7 cellular contexts compared by ENCODE assay signal in genomic region chr7:95476904-95477594, GRCh38.
DNase-seq lines count a peak whose midpoint lies in the region; ATAC-seq and TF ChIP-seq lines count a peak whose summit lies in the region.

No MANE protein-coding gene starts in this region.

- peak overlapping the region; percentile 5 for H3K9ac ChIP-seq in iPS-18a (ENCODE audit: low read length)

- no peak overlapping the region for H3K27ac ChIP-seq in brain microvascular endothelial cell
- H3K27ac ChIP-seq in iPS-18a (ENCODE audit: low read length): no peak overlapping the region

- H3K9me3 ChIP-seq in iPS-18a (ENCODE audit: control insufficient read depth, low read depth, low read length): no peaks in the 10 kb centered on the region

- in situ Hi-C loops in brain microvascular endothelial cell (cut with HindIII; ENCODE audit: low pct_ligation_motif_present, low sequenced_read_pairs): loop anchor here (25.0 kb wide), 1 partner anchor 1040 kb away; no protein-coding TSS in a partner anchor

- TF ChIP-seq CTCF in GM12875 (IDR thresholded peaks at IDR 0.05; ENCODE audit: borderline replicate concordance, insufficient read depth, low read depth, low read length) (peak; percentile 54; the same call in 1 of the 2 replicates), brain microvascular endothelial cell (IDR thresholded peaks at IDR 0.05; ENCODE audit: low read depth, low read length, missing control alignments) (peak; percentile 76)

- DNase-seq in NCI-H1417 treated with DMSO at 0.1 percent for 48 hours (lab: John Stamatoyannopoulos, UW): peak; percentile 84
- DNase-seq in T-helper 1 cell: peak in 4 of 5 donors; percentile 6 to 52 (median 23)
- DNase-seq in brain microvascular endothelial cell: peak; percentile 71
- DNase-seq in stimulated activated CD4-positive, alpha-beta T cell treated with anti-CD3 and anti-CD28 coated beads, Interleukin-12 subunit alpha, Interleukin-12 subunit beta, amount 100 ng/mL, for 24 hours (ENCODE audit: low read depth in 2 of 2): peak; percentile 8 to 38

- ATAC-seq in HG02763 (IDR thresholded peaks at IDR 0.05; ENCODE audit: unreplicated experiment): peak; percentile 67

- no peaks in the 10 kb centered on the region for H3K36me3 ChIP-seq in brain microvascular endothelial cell (replicated peaks)
- H3K36me3 ChIP-seq in iPS-18a (ENCODE audit: control insufficient read depth, low read depth, low read length): no peaks in the 10 kb centered on the region

- H3K4me3 ChIP-seq in GM12875 (ENCODE audit: low read depth, low read length) (no peak overlapping the region), brain microvascular endothelial cell (ENCODE audit: low read depth, low read length) (no peak overlapping the region), iPS-18a (ENCODE audit: low read length) (no peak overlapping the region)

- peaks cover 8% of the 10 kb centered on the region for H3K4me1 ChIP-seq in iPS-18a (ENCODE audit: control insufficient read depth, low read depth, low read length)

- no peaks in the 10 kb centered on the region for H3K27me3 ChIP-seq in brain microvascular endothelial cell (replicated peaks)
- no peaks in the 10 kb centered on the region for H3K27me3 ChIP-seq in iPS-18a (ENCODE audit: control insufficient read depth, insufficient read depth, low read length)

Comparison
In these comparisons a context has a peak if more than half of its experiments do, and no peak if none do; other contexts are left out.
1. DNase-seq: peak in every context shown above with its lines; median percentile 84 in NCI-H1417 treated with DMSO at 0.1 percent for 48 hours; 71 in brain microvascular endothelial cell; 23 in T-helper 1 cell; 23 in stimulated activated CD4-positive, alpha-beta T cell treated with anti-CD3 and anti-CD28 coated beads, Interleukin-12 subunit alpha, Interleukin-12 subunit beta, amount 100 ng/mL, for 24 hours.